21 cellular contexts compared by ENCODE assay signal in genomic region chr3:134992180-134992579, GRCh38.
"Had no signal": no experiment of that assay in that cellular context is flagged by ENCODE, and none has a peak within 500 bp of the region (broad histone marks: within the 10 kb centered on the region; RNA-seq: fewer than 3 reads in every experiment).

No MANE protein-coding gene starts in this region.

- FAIRE-seq: endothelial cell of umbilical vein, urothelium cell line had no signal

- H3K9me3 Mint-ChIP-seq: stimulated activated memory B cell treated with anti-CD40 and anti-IgM and Interleukin-4, amounts not matched to agents 10 μg/mL and 1 μg/mL and 100 μg/mL, for 72 hours had no signal

- H3K4me1 ChIP-seq: adrenal gland, esophagus muscularis mucosa, right lobe of liver, thyroid gland had no signal

- H3K27ac Mint-ChIP-seq: activated naive CD4-positive, alpha-beta T cell treated with anti-CD3 and anti-CD28 coated beads, Interleukin-2, amount 50 U/mL, for 72 hours; stimulated activated memory B cell treated with anti-CD40 and anti-IgM and Interleukin-4, amounts not matched to agents 10 μg/mL and 1 μg/mL and 100 μg/mL, for 72 hours had no signal

- H3K4me3 Mint-ChIP-seq: naive B cell; stimulated activated memory B cell treated with anti-CD40 and anti-IgM and Interleukin-4, amounts not matched to agents 10 μg/mL and 1 μg/mL and 100 μg/mL, for 72 hours had no signal

- H3K4me1 Mint-ChIP-seq: naive B cell had no signal

- H3K27me3 ChIP-seq: adrenal gland, esophagus muscularis mucosa, ovary, right lobe of liver, thyroid gland had no signal

- H3K27ac ChIP-seq: adrenal gland, esophagus muscularis mucosa, ovary, right lobe of liver, thyroid gland had no signal

- H3K36me3 ChIP-seq: adrenal gland, esophagus muscularis mucosa, ovary, right lobe of liver, thyroid gland had no signal

- ATAC-seq: activated naive CD4-positive, alpha-beta T cell treated with anti-CD3 and anti-CD28 coated beads, Interleukin-2, amount 50 U/mL, for 72 hours; right lobe of liver had no signal

- H3K36me3 Mint-ChIP-seq: activated naive CD4-positive, alpha-beta T cell treated with anti-CD3 and anti-CD28 coated beads, Interleukin-2, amount 50 U/mL, for 72 hours; naive B cell; stimulated activated memory B cell treated with anti-CD40 and anti-IgM and Interleukin-4, amounts not matched to agents 10 μg/mL and 1 μg/mL and 100 μg/mL, for 72 hours had no signal

- H3K4me3 ChIP-seq: adrenal gland, esophagus muscularis mucosa, mucosa of descending colon, ovary, right lobe of liver, smooth muscle cell, thyroid gland had no signal

- DNase-seq: activated CD4-positive, alpha-beta T cell treated with anti-CD3 and anti-CD28 coated beads, Interleukin-2, amount 50 U/mL, for 4 hours; activated CD4-positive, CD25-positive, alpha-beta regulatory T cell treated with anti-CD3 and anti-CD28 coated beads, Interleukin-2, amount 50 U/mL, for 72 hours; activated gamma-delta T cell treated with Interleukin-2 at 50 U/mL for 16 hours; adrenal gland; dermis blood vessel endothelial cell; effector memory CD4-positive, alpha-beta T cell; mesenchymal stem cell; mucosa of descending colon; naive B cell; ovary; right lobe of liver; stimulated activated CD4-positive, alpha-beta T cell treated with anti-CD3 and anti-CD28 coated beads, Interleukin-4, amount 100 ng/mL, for 4 hours; T-helper 1 cell; T1000; thyroid gland had no signal

- H3K9me3 ChIP-seq: adrenal gland, esophagus muscularis mucosa, mucosa of descending colon, ovary, right lobe of liver, thyroid gland had no signal

- H3K4me2 ChIP-seq: smooth muscle cell had no signal
